ENCODE assay signal across 1 cellular context in the genomic region with DNA sequence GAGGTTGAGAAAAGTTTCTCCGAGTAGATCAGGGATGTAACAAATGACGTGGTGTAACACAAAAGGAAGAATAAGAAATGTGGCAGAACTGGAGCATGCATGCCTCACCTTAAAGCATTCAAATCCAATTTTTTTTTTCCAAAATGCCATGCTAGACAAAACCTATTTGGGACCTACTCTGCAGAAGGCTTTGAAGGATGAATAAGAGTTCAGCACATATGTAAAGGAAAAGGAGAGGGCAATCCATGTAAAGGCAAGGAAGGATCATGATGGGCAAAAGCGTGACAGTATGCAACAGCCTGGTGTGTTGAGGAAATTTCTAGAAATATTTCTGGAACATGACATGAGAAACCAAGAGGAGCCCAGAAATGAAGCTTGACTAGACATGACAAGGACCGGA.
TF ChIP-seq lines count a peak whose summit lies in the region.

No MANE protein-coding gene starts in this region.

TF ChIP-seq in GM12878, 131 proteins besides CTCF, POLR2A, EP300 and RAD21:
- no peak for TF ChIP-seq MEF2A (IDR thresholded peaks at IDR 0.05; ENCODE audit: insufficient read depth, low read depth, low read length)
- no peak for TF ChIP-seq CHD1 (IDR thresholded peaks at IDR 0.05; ENCODE audit: low read depth, low read length)
